In the genomic region with DNA sequence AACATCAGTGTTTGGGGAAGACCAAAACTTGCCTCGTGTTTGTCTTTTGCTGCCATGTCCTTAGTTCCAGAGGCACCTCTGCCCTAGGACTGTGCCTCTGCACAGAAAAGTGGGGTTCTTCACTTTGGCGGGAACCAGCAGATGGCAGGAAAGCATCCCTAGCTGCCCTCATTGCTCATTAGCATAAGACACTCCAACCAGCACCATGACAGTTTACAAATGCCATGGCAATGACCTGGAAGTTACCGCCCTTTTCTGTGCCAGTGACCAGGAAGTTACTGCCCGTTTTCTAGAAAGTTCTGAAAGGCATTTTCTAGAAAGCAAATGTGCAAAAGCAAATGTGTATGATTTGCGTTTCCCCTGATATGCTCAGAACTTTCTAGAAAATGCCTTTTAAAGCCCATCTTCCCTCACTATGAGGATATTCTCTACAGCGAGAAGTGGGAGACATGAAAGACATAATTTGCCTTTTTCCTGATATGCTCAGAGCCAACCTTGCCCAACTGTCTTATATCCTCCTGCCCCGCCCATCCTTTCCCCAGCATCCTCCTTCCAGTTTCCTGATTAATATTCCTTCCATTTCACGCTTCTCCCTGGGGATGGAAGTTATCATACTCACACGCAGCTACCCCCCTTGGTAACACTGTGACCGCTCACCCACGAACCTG, we compare ENCODE assay signal across 24 cellular contexts.
"Had no signal": no experiment of that assay in that cellular context is flagged by ENCODE, and none has a peak within 500 bp of the region (broad histone marks: within the 10 kb centered on the region; RNA-seq: fewer than 3 reads in every experiment).

No MANE protein-coding gene starts in this region.

- H3K4me3 Mint-ChIP-seq: activated B cell treated with CpG ODN at 0.5 μM for 24 hours; activated CD4-positive, alpha-beta memory T cell treated with anti-CD3 and anti-CD28 coated beads for 36 hours; activated CD8-positive, alpha-beta memory T cell treated with anti-CD3 and anti-CD28 coated beads, Interleukin-2, amount 10 ng/mL, durations not matched to agents 7 days and 5 days; activated naive CD8-positive, alpha-beta T cell treated with anti-CD3 and anti-CD28 coated beads for 36 hours; central memory CD8-positive, alpha-beta T cell; effector memory CD8-positive, alpha-beta T cell; naive thymus-derived CD4-positive, alpha-beta T cell; neural crest cell; type B pancreatic cell had no signal

- ATAC-seq: activated CD8-positive, alpha-beta memory T cell treated with anti-CD3 and anti-CD28 coated beads, Interleukin-2, amount 10 ng/mL, durations not matched to agents 7 days and 5 days; effector memory CD8-positive, alpha-beta T cell; esophagus mucosa; naive thymus-derived CD4-positive, alpha-beta T cell had no signal

- H3K4me1 ChIP-seq: left ventricle myocardium inferior, vagina had no signal

- H3K36me3 Mint-ChIP-seq: activated CD4-positive, alpha-beta memory T cell treated with anti-CD3 and anti-CD28 coated beads for 36 hours; activated CD8-positive, alpha-beta memory T cell treated with anti-CD3 and anti-CD28 coated beads, Interleukin-2, amount 10 ng/mL, durations not matched to agents 7 days and 5 days; activated naive CD8-positive, alpha-beta T cell treated with anti-CD3 and anti-CD28 coated beads for 36 hours; type B pancreatic cell had no signal

- H3K4me2 ChIP-seq: hepatocyte, smooth muscle cell had no signal

- H3K79me2 ChIP-seq: hepatocyte had no signal

- H2AFZ ChIP-seq: hepatocyte had no signal

- DNase-seq: activated B cell treated with CpG ODN at 0.5 μM for 24 hours; activated CD4-positive, alpha-beta memory T cell treated with anti-CD3 and anti-CD28 coated beads for 36 hours; activated CD4-positive, alpha-beta T cell treated with anti-CD3 and anti-CD28 coated beads for 48 hours; activated CD8-positive, alpha-beta memory T cell treated with anti-CD3 and anti-CD28 coated beads, Interleukin-2, amount 10 ng/mL, durations not matched to agents 7 days and 5 days; activated naive CD8-positive, alpha-beta T cell treated with anti-CD3 and anti-CD28 coated beads for 36 hours; effector memory CD8-positive, alpha-beta T cell; foreskin melanocyte; glutamatergic neuron; left ventricle myocardium inferior; naive thymus-derived CD4-positive, alpha-beta T cell; posterior cingulate gyrus; sigmoid colon; stimulated activated CD4-positive, alpha-beta T cell treated with anti-CD3 and anti-CD28 coated beads, Interleukin-15, amount 100 ng/mL, for 24 hours; stimulated activated CD4-positive, alpha-beta T cell treated with anti-CD3 and anti-CD28 coated beads, Interleukin-2, amount 100 ng/mL, for 48 hours; stimulated activated naive CD4-positive, alpha-beta T cell; T-helper 9 cell had no signal

- H3K9me3 Mint-ChIP-seq: activated B cell treated with CpG ODN at 0.5 μM for 24 hours; activated CD4-positive, alpha-beta memory T cell treated with anti-CD3 and anti-CD28 coated beads for 36 hours; activated naive CD8-positive, alpha-beta T cell treated with anti-CD3 and anti-CD28 coated beads for 36 hours; central memory CD8-positive, alpha-beta T cell; effector memory CD8-positive, alpha-beta T cell had no signal

- H3K36me3 ChIP-seq: left ventricle myocardium inferior, sigmoid colon, thoracic aorta, vagina had no signal

- H3K27me3 ChIP-seq: hepatocyte, sigmoid colon, vagina had no signal

- H3K4me3 ChIP-seq: hepatocyte, left ventricle myocardium inferior, sigmoid colon, smooth muscle cell, thoracic aorta, vagina had no signal

- H3K27ac ChIP-seq: hepatocyte, left ventricle myocardium inferior, sigmoid colon, thoracic aorta, vagina had no signal

- H3K4me1 Mint-ChIP-seq: activated B cell treated with CpG ODN at 0.5 μM for 24 hours; activated CD8-positive, alpha-beta memory T cell treated with anti-CD3 and anti-CD28 coated beads, Interleukin-2, amount 10 ng/mL, durations not matched to agents 7 days and 5 days; activated naive CD8-positive, alpha-beta T cell treated with anti-CD3 and anti-CD28 coated beads for 36 hours; central memory CD8-positive, alpha-beta T cell had no signal

- H3K9me3 ChIP-seq: left ventricle myocardium inferior, sigmoid colon, thoracic aorta, vagina had no signal

- H3K27me3 Mint-ChIP-seq: activated CD4-positive, alpha-beta memory T cell treated with anti-CD3 and anti-CD28 coated beads for 36 hours; activated naive CD8-positive, alpha-beta T cell treated with anti-CD3 and anti-CD28 coated beads for 36 hours; effector memory CD8-positive, alpha-beta T cell; type B pancreatic cell had no signal

- H3K27ac Mint-ChIP-seq: activated B cell treated with CpG ODN at 0.5 μM for 24 hours; activated CD4-positive, alpha-beta memory T cell treated with anti-CD3 and anti-CD28 coated beads for 36 hours; activated CD8-positive, alpha-beta memory T cell treated with anti-CD3 and anti-CD28 coated beads, Interleukin-2, amount 10 ng/mL, durations not matched to agents 7 days and 5 days; activated naive CD8-positive, alpha-beta T cell treated with anti-CD3 and anti-CD28 coated beads for 36 hours; effector memory CD8-positive, alpha-beta T cell; naive thymus-derived CD4-positive, alpha-beta T cell; type B pancreatic cell had no signal
